In the genomic region with DNA sequence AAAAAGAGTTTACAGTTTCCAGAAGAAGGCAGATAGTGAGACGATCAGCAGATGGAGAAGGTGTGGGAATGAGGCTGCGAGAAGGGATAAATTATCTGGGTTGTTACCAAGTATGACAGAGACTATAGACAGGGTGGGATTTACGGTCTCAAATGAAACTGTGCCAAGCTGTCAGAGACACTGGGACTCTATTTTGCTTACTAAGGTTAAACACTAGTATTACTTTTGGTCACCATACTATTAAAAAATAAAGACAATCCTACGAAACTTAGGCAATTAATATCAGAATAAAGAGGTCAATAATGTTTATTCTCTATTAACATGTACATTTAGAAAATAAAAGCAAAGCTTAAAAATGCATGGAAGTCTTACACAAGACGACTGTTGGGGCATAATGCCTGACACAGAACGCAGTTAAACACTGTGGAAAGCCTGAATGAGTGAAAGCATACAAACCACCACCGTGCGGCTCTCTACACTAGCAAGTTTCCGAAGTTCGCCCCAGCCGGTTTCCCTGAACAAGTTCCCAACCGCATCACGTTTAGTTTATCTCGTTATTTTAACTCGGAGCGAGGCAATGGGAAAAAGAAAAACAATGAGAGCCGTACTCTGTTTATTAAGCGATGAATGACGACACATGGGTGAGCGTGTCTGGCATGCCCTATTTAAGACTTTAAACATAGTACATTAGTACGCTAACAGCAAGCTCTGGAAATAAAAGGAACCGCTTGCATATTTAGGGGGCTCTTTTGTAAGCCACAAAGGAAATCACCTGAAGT, we compare ENCODE assay signal across 1 cellular context.
A peak's percentile ranks its signal among the peaks of the same experiment; 100 is the strongest.
TF ChIP-seq lines count a peak whose summit lies in the region.

No MANE protein-coding gene starts in this region.

TF ChIP-seq in GM12878, 131 proteins besides CTCF, POLR2A, EP300 and RAD21 (continued from another document):
- TF ChIP-seq, protein P1, sequence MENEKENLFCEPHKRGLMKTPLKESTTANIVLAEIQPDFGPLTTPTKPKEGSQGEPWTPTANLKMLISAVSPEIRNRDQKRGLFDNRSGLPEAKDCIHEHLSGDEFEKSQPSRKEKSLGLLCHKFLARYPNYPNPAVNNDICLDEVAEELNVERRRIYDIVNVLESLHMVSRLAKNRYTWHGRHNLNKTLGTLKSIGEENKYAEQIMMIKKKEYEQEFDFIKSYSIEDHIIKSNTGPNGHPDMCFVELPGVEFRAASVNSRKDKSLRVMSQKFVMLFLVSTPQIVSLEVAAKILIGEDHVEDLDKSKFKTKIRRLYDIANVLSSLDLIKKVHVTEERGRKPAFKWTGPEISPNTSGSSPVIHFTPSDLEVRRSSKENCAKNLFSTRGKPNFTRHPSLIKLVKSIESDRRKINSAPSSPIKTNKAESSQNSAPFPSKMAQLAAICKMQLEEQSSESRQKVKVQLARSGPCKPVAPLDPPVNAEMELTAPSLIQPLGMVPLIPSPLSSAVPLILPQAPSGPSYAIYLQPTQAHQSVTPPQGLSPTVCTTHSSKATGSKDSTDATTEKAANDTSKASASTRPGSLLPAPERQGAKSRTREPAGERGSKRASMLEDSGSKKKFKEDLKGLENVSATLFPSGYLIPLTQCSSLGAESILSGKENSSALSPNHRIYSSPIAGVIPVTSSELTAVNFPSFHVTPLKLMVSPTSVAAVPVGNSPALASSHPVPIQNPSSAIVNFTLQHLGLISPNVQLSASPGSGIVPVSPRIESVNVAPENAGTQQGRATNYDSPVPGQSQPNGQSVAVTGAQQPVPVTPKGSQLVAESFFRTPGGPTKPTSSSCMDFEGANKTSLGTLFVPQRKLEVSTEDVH (IDR thresholded peaks at IDR 0.05; ENCODE audit: low read depth, partially characterized antibody) = no peak
- TF ChIP-seq MTA3 (IDR thresholded peaks at IDR 0.05; ENCODE audit: borderline replicate concordance, low read length) (0 out of 2 replicates have a peak, but pooled peaks have one; percentile 31), RUNX3 (IDR thresholded peaks at IDR 0.05; ENCODE audit: low read length) (peak; percentile 52), SMC3 (IDR thresholded peaks at IDR 0.05; ENCODE audit: borderline replicate concordance, low read length) (peak; percentile 24; the same call in 1 of the 2 replicates), SIN3A (IDR thresholded peaks at IDR 0.05; ENCODE audit: low read depth, low read length) (no peak), BACH1 (IDR thresholded peaks at IDR 0.05; ENCODE audit: borderline replicate concordance) (no peak)
